Comparison of ENCODE assay signal across 9 cellular contexts in the genomic region with DNA sequence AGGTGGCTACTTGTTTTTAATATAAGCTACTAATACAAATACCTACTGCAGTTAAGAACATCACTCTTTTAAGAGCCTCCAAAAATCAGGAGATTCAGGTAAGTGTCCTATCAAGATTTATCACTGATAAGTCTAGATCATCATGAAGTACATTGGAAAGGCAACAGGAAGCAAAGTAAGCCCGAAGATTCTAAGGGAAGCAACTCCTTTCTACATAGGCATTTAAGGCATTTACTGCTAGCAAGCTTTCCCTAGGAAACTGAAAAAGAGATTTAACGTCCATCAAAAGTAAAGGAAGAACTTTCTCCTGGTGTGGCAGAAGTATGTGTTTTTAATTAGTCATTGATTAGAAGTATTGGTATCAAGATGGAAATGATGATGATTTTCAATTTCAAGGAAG. TPM values are rescaled to one million over a fixed set of nuclear protein-coding genes. Genes with fewer than 3 reads are reported as not detected.
DNase-seq lines count a peak whose midpoint lies in the region; ATAC-seq and TF ChIP-seq lines count a peak whose summit lies in the region.
"Had no signal": no experiment of that assay in that cellular context is flagged by ENCODE, and none has a peak within 500 bp of the region (broad histone marks: within the 10 kb centered on the region; RNA-seq: fewer than 3 reads in every experiment).

No MANE protein-coding gene starts in this region.

- intact Hi-C loops in uterus (cut with DNase I; ENCODE audit: low total_unique reads): no loop called here

- H3K4me3 ChIP-seq in HUES48 (ENCODE audit: low read depth, low read length): peak overlapping the region; percentile 21; the same call in 1 of the 2 replicates
- H3K4me3 ChIP-seq in adipocyte (ENCODE audit: low read length): peak overlapping the region; percentile 94
- H3K4me3 ChIP-seq in uterus: no peak overlapping the region

- H3K4me1 ChIP-seq in HUES48 (ENCODE audit: control insufficient read depth, insufficient read depth, low read length) (peaks cover 49% of the 10 kb centered on the region), adipocyte (ENCODE audit: control insufficient read depth, insufficient read depth, low read length) (peaks cover 43% of the 10 kb centered on the region), uterus (no peaks in the 10 kb centered on the region)

- H3K9me3 Mint-ChIP-seq in mesothelial cell of epicardium: no peaks in the 10 kb centered on the region

- peak overlapping the region; percentile 41 for H3K4me3 Mint-ChIP-seq in mesothelial cell of epicardium

- peaks cover 54% of the 10 kb centered on the region for H3K4me1 Mint-ChIP-seq in mesothelial cell of epicardium

- H3K27me3 Mint-ChIP-seq in mesothelial cell of epicardium (ENCODE audit: low read depth): no peaks in the 10 kb centered on the region

- DNase-seq in CD1c-positive myeloid dendritic cell (ENCODE audit: extremely low spot score): peak; percentile 38
- no peak for DNase-seq in adipocyte (ENCODE audit: low read depth)
- DNase-seq in mesothelial cell of epicardium (ENCODE audit: low spot score in 2 of 2, unreplicated experiment in 2 of 2): no peak
- DNase-seq in uterus: no peak
- DNase-seq: NCI-H1105 treated with DMSO at 0.1 percent for 48 hours had no signal

- ATAC-seq in HG02870 (IDR thresholded peaks at IDR 0.05; ENCODE audit: unreplicated experiment) (no peak), HG03354 (IDR thresholded peaks at IDR 0.05; ENCODE audit: poor library complexity, severe bottlenecking, unreplicated experiment) (no peak), HG03571 (IDR thresholded peaks at IDR 0.05; ENCODE audit: unreplicated experiment) (no peak)

- TF ChIP-seq CTCF in mesothelial cell of epicardium (IDR thresholded peaks at IDR 0.05; ENCODE audit: unreplicated experiment) (no peak), uterus (IDR thresholded peaks at IDR 0.05) (no peak)

- H3K9me3 ChIP-seq in HUES48 (ENCODE audit: control insufficient read depth, insufficient read depth, low read length) (no peaks in the 10 kb centered on the region), adipocyte (ENCODE audit: control insufficient read depth, low read length) (no peaks in the 10 kb centered on the region), uterus (no peaks in the 10 kb centered on the region)

- TF ChIP-seq POLR2A in uterus (IDR thresholded peaks at IDR 0.05): no peak

- peak overlapping the region; percentile 78 for H3K27ac Mint-ChIP-seq in mesothelial cell of epicardium

- H3K9ac ChIP-seq in HUES48 (ENCODE audit: low read depth, low read length) (no peak overlapping the region), adipocyte (ENCODE audit: low read length) (peak overlapping the region; percentile 96)

- peaks cover 4% of the 10 kb centered on the region for H3K36me3 Mint-ChIP-seq in mesothelial cell of epicardium

- H3K27me3 ChIP-seq in HUES48 (ENCODE audit: control insufficient read depth, insufficient read depth, low read length) (peaks cover 9% of the 10 kb centered on the region), adipocyte (replicated peaks; ENCODE audit: control insufficient read depth, insufficient read depth, low read length) (no peaks in the 10 kb centered on the region), uterus (no peaks in the 10 kb centered on the region)

- H3K27ac ChIP-seq in HUES48 (ENCODE audit: low read depth, low read length): no peak overlapping the region
- H3K27ac ChIP-seq in uterus: no peak overlapping the region

- no peaks in the 10 kb centered on the region; the same call in 1 of the 2 replicates for H3K36me3 ChIP-seq in HUES48 (ENCODE audit: control insufficient read depth, insufficient read depth, low read length)
- H3K36me3 ChIP-seq in adipocyte (ENCODE audit: control insufficient read depth, insufficient read depth, low read length, severe bottlenecking): peaks cover 8% of the 10 kb centered on the region
- H3K36me3 ChIP-seq in uterus: no peaks in the 10 kb centered on the region

RNA-seq across cellular contexts. Expression of gene STK17B, which starts 3.7 kb away (rescaled TPM):
- total RNA-seq in mesothelial cell of epicardium (35.2 to 36.5 TPM (median 35.6 TPM) in 3 replicates), uterus (10 to 100 TPM in 3 of 4 donors, 1 to 10 TPM in 1; 7.2 to 28.2 (median 26.8) TPM)

Comparison
In these comparisons a context has a peak if more than half of its experiments do, and no peak if none do; other contexts are left out.
1. H3K4me3 ChIP-seq: peak in HUES48 (single experiment) and adipocyte (single experiment); none in uterus (0 of 2).